ENCODE assay signal across 34 cellular contexts in the genomic region with DNA sequence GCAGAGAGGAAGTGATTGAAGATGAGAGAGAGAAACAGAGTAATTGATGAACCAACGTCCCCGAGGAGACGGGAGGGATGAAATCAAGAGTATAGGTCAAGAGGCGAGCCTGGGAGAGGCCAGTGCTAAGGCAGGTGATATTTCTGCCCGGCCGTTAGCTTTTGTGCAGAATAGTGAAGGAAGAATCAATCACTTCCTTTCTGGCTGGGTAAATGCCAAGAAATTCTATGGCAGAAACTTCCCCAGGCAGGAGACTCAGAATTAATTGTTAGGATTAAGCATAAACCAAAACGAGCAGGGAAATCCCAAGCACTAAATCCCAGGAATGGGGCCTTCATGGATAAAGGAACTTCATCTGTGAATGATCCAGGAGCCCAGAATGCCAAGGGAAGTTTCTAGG.
"Had no signal": no experiment of that assay in that cellular context is flagged by ENCODE, and none has a peak within 500 bp of the region (broad histone marks: within the 10 kb centered on the region; RNA-seq: fewer than 3 reads in every experiment).

No MANE protein-coding gene starts in this region.

- H3K9me3 Mint-ChIP-seq: activated B cell treated with CpG ODN at 0.5 μM for 24 hours; activated CD8-positive, alpha-beta T cell treated with anti-CD3 and anti-CD28 coated beads for 36 hours; activated T-cell treated with anti-CD3 and anti-CD28 coated beads, Interleukin-2, amount 50 U/mL, for 4 hours; brain; endodermal cell had no signal

- H3K9me3 ChIP-seq: breast epithelium, colonic mucosa, esophagus muscularis mucosa, gastrocnemius medialis had no signal

- ATAC-seq: activated CD4-positive, CD25-positive, alpha-beta regulatory T cell treated with anti-CD3 and anti-CD28 coated beads, Interleukin-2, amount 50 U/mL, for 24 hours; activated CD8-positive, alpha-beta T cell treated with anti-CD3 and anti-CD28 coated beads for 36 hours; activated T-cell treated with anti-CD3 and anti-CD28 coated beads, Interleukin-2, amount 50 U/mL, for 4 hours; activated T-helper 17 cell treated with anti-CD3 and anti-CD28 coated beads, Interleukin-2, amount 50 U/mL, for 72 hours; foreskin keratinocyte; gastrocnemius medialis; T-helper 17 cell had no signal

- H3K4me3 ChIP-seq: breast epithelium, cardiac muscle cell, colonic mucosa, dorsolateral prefrontal cortex, esophagus muscularis mucosa, gastrocnemius medialis had no signal

- H3K27ac ChIP-seq: breast epithelium, cardiac muscle cell, colonic mucosa, dorsolateral prefrontal cortex, esophagus muscularis mucosa, foreskin keratinocyte, gastrocnemius medialis, WERI-Rb-1 had no signal

- H3K4me1 ChIP-seq: breast epithelium, colonic mucosa had no signal

- H3K27ac Mint-ChIP-seq: activated B cell treated with CpG ODN at 0.5 μM for 24 hours; activated CD8-positive, alpha-beta T cell treated with anti-CD3 and anti-CD28 coated beads for 36 hours; activated naive CD8-positive, alpha-beta T cell; activated T-helper 17 cell treated with anti-CD3 and anti-CD28 coated beads, Interleukin-2, amount 50 U/mL, for 72 hours; endodermal cell; T-helper 17 cell; T-helper 2 cell treated with Interferon-gamma antibody and Interleukin-4, amounts not matched to agents 5 μg/mL and 100 μg/mL, for 36 hours had no signal

- H3K27me3 ChIP-seq: breast epithelium, cardiac muscle cell, colonic mucosa, dorsolateral prefrontal cortex, esophagus muscularis mucosa, foreskin keratinocyte, gastrocnemius medialis had no signal

- H3K4me3 Mint-ChIP-seq: activated B cell treated with CpG ODN at 0.5 μM for 24 hours; activated CD8-positive, alpha-beta T cell treated with anti-CD3 and anti-CD28 coated beads for 36 hours; activated naive CD8-positive, alpha-beta T cell; activated T-cell treated with anti-CD3 and anti-CD28 coated beads, Interleukin-2, amount 50 U/mL, for 4 hours; activated T-helper 17 cell treated with anti-CD3 and anti-CD28 coated beads, Interleukin-2, amount 50 U/mL, for 72 hours; brain; endodermal cell; T-helper 17 cell; T-helper 2 cell treated with Interferon-gamma antibody and Interleukin-4, amounts not matched to agents 5 μg/mL and 100 μg/mL, for 36 hours had no signal

- H3K27me3 Mint-ChIP-seq: activated CD8-positive, alpha-beta T cell treated with anti-CD3 and anti-CD28 coated beads for 36 hours; brain; T-helper 17 cell had no signal

- H3K36me3 ChIP-seq: breast epithelium, cardiac muscle cell, colonic mucosa, esophagus muscularis mucosa, gastrocnemius medialis, WERI-Rb-1 had no signal

- DNase-seq: activated B cell treated with CpG ODN at 0.5 μM for 24 hours; activated CD4-positive, alpha-beta T cell treated with anti-CD3 and anti-CD28 coated beads for 48 hours; activated CD4-positive, alpha-beta T cell treated with anti-CD3 and anti-CD28 coated beads, Interleukin-2, amount 50 U/mL, for 1 hour; activated CD4-positive, alpha-beta T cell treated with anti-CD3 and anti-CD28 coated beads, Interleukin-2, amount 50 U/mL, for 48 hours; activated CD8-positive, alpha-beta memory T cell treated with anti-CD3 and anti-CD28 coated beads for 24 hours; activated CD8-positive, alpha-beta T cell treated with anti-CD3 and anti-CD28 coated beads for 36 hours; activated effector memory CD4-positive, alpha-beta T cell treated with Interleukin-2 at 50 U/mL for 16 hours; activated gamma-delta T cell treated with Interleukin-2 at 50 U/mL for 16 hours; activated naive CD4-positive, alpha-beta T cell treated with anti-CD3 and anti-CD28 coated beads, Interleukin-2, amount 50 U/mL, for 16 hours; activated naive CD4-positive, alpha-beta T cell treated with Interleukin-2 at 50 U/mL for 16 hours; activated T-cell treated with anti-CD3 and anti-CD28 coated beads, Interleukin-2, amount 50 U/mL, for 4 hours; amniotic stem cell; anterior cingulate cortex; central memory CD4-positive, alpha-beta T cell; cerebellar nuclear complex; colonic mucosa; dorsolateral prefrontal cortex; effector memory CD4-positive, alpha-beta T cell; endodermal cell; erythroblast; gastrocnemius medialis; T-helper 1 cell; T-helper 17 cell; T1000; WERI-Rb-1 had no signal

- H3K4me1 Mint-ChIP-seq: activated B cell treated with CpG ODN at 0.5 μM for 24 hours; activated T-helper 17 cell treated with anti-CD3 and anti-CD28 coated beads, Interleukin-2, amount 50 U/mL, for 72 hours; T-helper 17 cell had no signal

- H3K36me3 Mint-ChIP-seq: activated naive CD8-positive, alpha-beta T cell; brain had no signal
